Comparison of ENCODE assay signal across 22 cellular contexts in the genomic region with DNA sequence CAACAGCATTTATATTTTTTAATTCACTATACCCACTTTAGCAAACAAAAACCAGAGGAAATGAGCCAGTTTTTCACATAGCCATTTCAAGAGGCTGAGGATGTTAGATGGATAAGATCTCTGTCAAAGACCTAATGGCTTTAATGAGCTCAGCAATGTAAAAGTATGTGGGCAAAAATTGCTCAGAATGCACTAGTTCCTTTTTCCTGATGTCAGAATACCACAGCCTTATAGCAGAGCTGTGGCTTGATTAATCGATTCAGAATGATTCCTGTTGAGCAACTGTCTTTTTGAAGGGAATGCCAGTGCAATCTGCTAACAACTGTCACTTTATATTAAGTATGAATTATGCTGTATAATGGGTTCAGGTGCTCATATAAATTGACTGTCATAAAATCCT.
DNase-seq lines count a peak whose midpoint lies in the region; ATAC-seq, FAIRE-seq and TF ChIP-seq lines count a peak whose summit lies in the region.
"Had no signal": no experiment of that assay in that cellular context is flagged by ENCODE, and none has a peak within 500 bp of the region (broad histone marks: within the 10 kb centered on the region; RNA-seq: fewer than 3 reads in every experiment).

No MANE protein-coding gene starts in this region.

- H3K27ac ChIP-seq in osteoblast (ENCODE audit: low read depth, low read length): no peak overlapping the region
- H3K27ac ChIP-seq in kidney (ENCODE audit: low read depth in 2 of 2, low read length in 2 of 2): no peak overlapping the region
- H3K27ac ChIP-seq: heart left ventricle, neutrophil, thoracic aorta had no signal

- DNase-seq in BJ (ENCODE audit: low read depth) (peak; percentile 42), Kasumi-1 (lab: John Stamatoyannopoulos, UW) (peak; percentile 15 to 18), fibroblast of pulmonary artery (ENCODE audit: low read depth) (peak; percentile 24), osteoblast (ENCODE audit: insufficient read length, low spot score, missing footprints) (no peak), kidney (no peak), GDM1 (lab: John Stamatoyannopoulos, UW) (no peak)
- DNase-seq: activated CD4-positive, CD25-positive, alpha-beta regulatory T cell; activated T-cell treated with anti-CD3 and anti-CD28 coated beads, Interleukin-2, amount 50 U/mL, for 4 hours; endodermal cell; heart left ventricle; immature natural killer cell; NCI-H1694 treated with DMSO at 0.1 percent for 48 hours; NCI-H510A; stimulated activated CD4-positive, alpha-beta T cell treated with anti-CD3 and anti-CD28 coated beads, Interleukin-15, amount 100 ng/mL, for 24 hours; T-helper 17 cell had no signal

- TF ChIP-seq CTCF in BJ (IDR thresholded peaks at IDR 0.05; ENCODE audit: insufficient read depth, low read depth, low read length) (no peak), fibroblast of pulmonary artery (IDR thresholded peaks at IDR 0.05; ENCODE audit: low read length, missing control alignments) (no peak), osteoblast (IDR thresholded peaks at IDR 0.05; ENCODE audit: extremely low read depth, low read depth, low read length) (no peak), kidney (IDR thresholded peaks at IDR 0.05; ENCODE audit: borderline replicate concordance, extremely low read depth, insufficient read depth) (no peak)

- no peaks in the 10 kb centered on the region for H4K20me1 ChIP-seq in osteoblast (ENCODE audit: insufficient read depth, low read length)

- no peak for FAIRE-seq in kidney (lab: Jason Lieb, UNC)
- FAIRE-seq: colon had no signal

- H3K4me3 ChIP-seq in BJ (ENCODE audit: low read depth, low read length) (no peak overlapping the region), fibroblast of pulmonary artery (replicated peaks; ENCODE audit: low read depth, low read length) (no peak overlapping the region), osteoblast (ENCODE audit: insufficient read depth, low read length) (no peak overlapping the region), kidney (ENCODE audit: low read length in 2 of 2) (no peak overlapping the region)
- H3K4me3 ChIP-seq: GM23338, heart left ventricle, thoracic aorta had no signal

- CTCF ChIA-PET in BJ (lab: Yijun Ruan, JAX): no interaction called here

- H3K27me3 ChIP-seq in BJ (ENCODE audit: control insufficient read depth, insufficient read depth, low read length): no peaks in the 10 kb centered on the region
- H3K27me3 ChIP-seq in osteoblast (ENCODE audit: insufficient read depth, low read length): no peaks in the 10 kb centered on the region
- H3K27me3 ChIP-seq: heart left ventricle, neutrophil had no signal

- ATAC-seq in SK-N-SH treated with all-trans-retinoic acid at 6 μM for 48 hours (peak; percentile 80), GM21529 (IDR thresholded peaks at IDR 0.05; ENCODE audit: unreplicated experiment) (no peak)
- ATAC-seq: activated T-cell treated with anti-CD3 and anti-CD28 coated beads, Interleukin-2, amount 50 U/mL, for 4 hours; GM23338; heart left ventricle; Right ventricle myocardium inferior; T-helper 17 cell had no signal

- intact Hi-C loops in kidney (cut with DNase I): no loop called here

- no peaks in the 10 kb centered on the region for H3K79me2 ChIP-seq in osteoblast (ENCODE audit: insufficient read depth, low read length)

- no peak overlapping the region for H2AFZ ChIP-seq in osteoblast (ENCODE audit: low read length)
- H2AFZ ChIP-seq: GM23338 had no signal

- H3K4me1 ChIP-seq in osteoblast (ENCODE audit: insufficient read depth, low read length) (peaks cover 12% of the 10 kb centered on the region), kidney (ENCODE audit: control insufficient read depth in 1 of 2, insufficient read depth in 1 of 2, low read depth in 1 of 2, low read length in 2 of 2) (no peaks in the 10 kb centered on the region)
- H3K4me1 ChIP-seq: heart left ventricle had no signal

- H3K36me3 ChIP-seq in BJ (ENCODE audit: control insufficient read depth, insufficient read depth, low read length) (no peaks in the 10 kb centered on the region), osteoblast (ENCODE audit: insufficient read depth, low read length) (no peaks in the 10 kb centered on the region), kidney (ENCODE audit: control insufficient read depth in 1 of 2, insufficient read depth in 2 of 2, low read length in 2 of 2) (no peaks in the 10 kb centered on the region)
- H3K36me3 ChIP-seq: heart left ventricle, neutrophil, thoracic aorta had no signal

- H3K9me3 ChIP-seq in osteoblast (ENCODE audit: low read depth, low read length) (no peaks in the 10 kb centered on the region), kidney (ENCODE audit: control insufficient read depth in 1 of 2, low read length in 2 of 2) (peaks cover 0 to 5% of the 10 kb centered on the region in 2 donors)
- H3K9me3 ChIP-seq: neutrophil, thoracic aorta had no signal

- POLR2A ChIA-PET in BJ (lab: Charles Lee): no interaction called here

- no peak overlapping the region for H3K4me2 ChIP-seq in osteoblast (ENCODE audit: insufficient read depth, low read length)
- H3K4me2 ChIP-seq: GM23338 had no signal

- no peak overlapping the region for H3K9ac ChIP-seq in kidney (ENCODE audit: low read length in 2 of 2)

TF ChIP-seq in SK-N-SH treated with all-trans-retinoic acid at 6 μM for 48 hours, 23 proteins besides CTCF, POLR2A, EP300 and RAD21:
- TF ChIP-seq CSDC2 (CRISPR knock-in tag; IDR thresholded peaks at IDR 0.05) (no peak), GLIS3 (CRISPR knock-in tag; IDR thresholded peaks at IDR 0.05) (no peak), ZNF70 (CRISPR knock-in tag; IDR thresholded peaks at IDR 0.05) (no peak), TOX (CRISPR knock-in tag; IDR thresholded peaks at IDR 0.05; ENCODE audit: borderline replicate concordance) (peak; percentile 30; the same call in 1 of the 2 replicates), TCF4 (CRISPR knock-in tag; IDR thresholded peaks at IDR 0.05; ENCODE audit: borderline replicate concordance) (no peak), POU6F1 (CRISPR knock-in tag; IDR thresholded peaks at IDR 0.05; ENCODE audit: borderline replicate concordance, low read depth) (peak; percentile 76; the same call in 1 of the 2 replicates), BACH2 (CRISPR knock-in tag; IDR thresholded peaks at IDR 0.05; ENCODE audit: borderline replicate concordance) (no peak), ZFP30 (CRISPR knock-in tag; IDR thresholded peaks at IDR 0.05) (no peak), ZC3H10 (CRISPR knock-in tag; IDR thresholded peaks at IDR 0.05) (0 out of 2 replicates have a peak, but pooled peaks have one; percentile 15), ISL1 (CRISPR knock-in tag; IDR thresholded peaks at IDR 0.05) (peak; percentile 94)
- TF ChIP-seq, protein P1, sequence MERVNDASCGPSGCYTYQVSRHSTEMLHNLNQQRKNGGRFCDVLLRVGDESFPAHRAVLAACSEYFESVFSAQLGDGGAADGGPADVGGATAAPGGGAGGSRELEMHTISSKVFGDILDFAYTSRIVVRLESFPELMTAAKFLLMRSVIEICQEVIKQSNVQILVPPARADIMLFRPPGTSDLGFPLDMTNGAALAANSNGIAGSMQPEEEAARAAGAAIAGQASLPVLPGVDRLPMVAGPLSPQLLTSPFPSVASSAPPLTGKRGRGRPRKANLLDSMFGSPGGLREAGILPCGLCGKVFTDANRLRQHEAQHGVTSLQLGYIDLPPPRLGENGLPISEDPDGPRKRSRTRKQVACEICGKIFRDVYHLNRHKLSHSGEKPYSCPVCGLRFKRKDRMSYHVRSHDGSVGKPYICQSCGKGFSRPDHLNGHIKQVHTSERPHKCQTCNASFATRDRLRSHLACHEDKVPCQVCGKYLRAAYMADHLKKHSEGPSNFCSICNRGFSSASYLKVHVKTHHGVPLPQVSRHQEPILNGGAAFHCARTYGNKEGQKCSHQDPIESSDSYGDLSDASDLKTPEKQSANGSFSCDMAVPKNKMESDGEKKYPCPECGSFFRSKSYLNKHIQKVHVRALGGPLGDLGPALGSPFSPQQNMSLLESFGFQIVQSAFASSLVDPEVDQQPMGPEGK (CRISPR knock-in tag; IDR thresholded peaks at IDR 0.05; ENCODE audit: borderline replicate concordance): no peak

Comparison
In these comparisons a context has a peak if more than half of its experiments do, and no peak if none do; other contexts are left out.
1. DNase-seq: peak in BJ (single experiment), Kasumi-1 (2 of 2) and fibroblast of pulmonary artery (single experiment); none in osteoblast (single experiment), kidney (single experiment) and GDM1 (single experiment).